Comparison of ENCODE assay signal across 16 cellular contexts in genomic region chr13:33181264-33181663, GRCh38.
A peak's percentile ranks its signal among the peaks of the same experiment; 100 is the strongest.
DNase-seq lines count a peak whose midpoint lies in the region; ATAC-seq, FAIRE-seq and TF ChIP-seq lines count a peak whose summit lies in the region.
"Had no signal": no experiment of that assay in that cellular context is flagged by ENCODE, and none has a peak within 500 bp of the region (broad histone marks: within the 10 kb centered on the region; RNA-seq: fewer than 3 reads in every experiment).

No MANE protein-coding gene starts in this region.

- H3K36me3 Mint-ChIP-seq in type B pancreatic cell: peaks cover 12% of the 10 kb centered on the region
- H3K36me3 Mint-ChIP-seq: CD4-positive, alpha-beta memory T cell; IgD-negative memory B cell had no signal

- intact Hi-C loops in kidney (cut with DNase I): no loop called here
- intact Hi-C loops in ascending aorta (cut with DNase I): no loop called here

- peak overlapping the region; percentile 16 for H3K27ac Mint-ChIP-seq in type B pancreatic cell
- H3K27ac Mint-ChIP-seq: CD4-positive, alpha-beta memory T cell; IgD-negative memory B cell had no signal

- no peaks in the 10 kb centered on the region for H3K27me3 ChIP-seq in ascending aorta
- H3K27me3 ChIP-seq: BE2C had no signal

- DNase-seq in SK-N-MC (ENCODE audit: low read depth, low spot score): no peak
- no peak for DNase-seq in kidney
- no peak for DNase-seq in type B pancreatic cell (ENCODE audit: extremely low spot score, unreplicated experiment)
- DNase-seq in stimulated activated CD4-positive, alpha-beta T cell treated with anti-CD3 and anti-CD28 coated beads, Interleukin-2, amount 100 ng/mL, for 24 hours: no peak
- DNase-seq in ascending aorta (ENCODE audit: low spot score in 2 of 2): no peak
- DNase-seq: BE2C; CD4-positive, alpha-beta memory T cell; DMS79; GOT3; H9 had no signal

- H3K9me3 ChIP-seq in SK-N-MC (ENCODE audit: low read depth, low read length): no peaks in the 10 kb centered on the region
- no peaks in the 10 kb centered on the region for H3K9me3 ChIP-seq in kidney (ENCODE audit: control insufficient read depth in 1 of 2, low read length in 2 of 2)
- H3K9me3 ChIP-seq in ascending aorta: no peaks in the 10 kb centered on the region
- H3K9me3 ChIP-seq: BE2C had no signal

- no peak overlapping the region for H3K9ac ChIP-seq in SK-N-MC (ENCODE audit: insufficient read length)
- peak overlapping the region in 1 of 2 donors; percentile 3 for H3K9ac ChIP-seq in kidney (ENCODE audit: low read length in 2 of 2)

- FAIRE-seq in kidney (lab: Jason Lieb, UNC): no peak
- FAIRE-seq: A204.1, GM12891 had no signal

- H3K27ac ChIP-seq in 22Rv1 (peak overlapping the region; percentile 9; the same call in 1 of the 2 replicates), SK-N-MC (peak overlapping the region; percentile 99; the same call in 1 of the 2 replicates), kidney (ENCODE audit: low read depth in 2 of 2, low read length in 2 of 2) (peak overlapping the region in 1 of 2 donors; percentile 52), ascending aorta (no peak overlapping the region)
- H3K27ac ChIP-seq: C4-2B had no signal

- H3K4me3 ChIP-seq in SK-N-MC (no peak overlapping the region), kidney (ENCODE audit: low read length in 2 of 2) (peak overlapping the region; percentile 25 to 46), ascending aorta (no peak overlapping the region)

- H3K4me1 Mint-ChIP-seq in type B pancreatic cell (ENCODE audit: unreplicated experiment): peaks cover 33% of the 10 kb centered on the region
- H3K4me1 Mint-ChIP-seq: CD4-positive, alpha-beta memory T cell; IgD-negative memory B cell had no signal

- H3K4me1 ChIP-seq in kidney (ENCODE audit: control insufficient read depth in 1 of 2, insufficient read depth in 1 of 2, low read depth in 1 of 2, low read length in 2 of 2): peaks cover 32 to 43% of the 10 kb centered on the region in 2 donors
- peaks cover 0 to 24% of the 10 kb centered on the region in 2 donors for H3K4me1 ChIP-seq in ascending aorta

- no peak overlapping the region for H3K4me3 Mint-ChIP-seq in type B pancreatic cell
- H3K4me3 Mint-ChIP-seq: CD4-positive, alpha-beta memory T cell had no signal

- no peak for ATAC-seq in GM21360 (IDR thresholded peaks at IDR 0.05; ENCODE audit: unreplicated experiment)

- peaks cover 5% of the 10 kb centered on the region for H3K9me3 Mint-ChIP-seq in type B pancreatic cell
- H3K9me3 Mint-ChIP-seq: CD4-positive, alpha-beta memory T cell; H9; IgD-negative memory B cell had no signal

- H3K36me3 ChIP-seq in SK-N-MC (ENCODE audit: insufficient read depth, low read length): no peaks in the 10 kb centered on the region
- H3K36me3 ChIP-seq in kidney (ENCODE audit: control insufficient read depth in 1 of 2, insufficient read depth in 2 of 2, low read length in 2 of 2): no peaks in the 10 kb centered on the region
- no peaks in the 10 kb centered on the region for H3K36me3 ChIP-seq in ascending aorta
- H3K36me3 ChIP-seq: BE2C had no signal

- no peaks in the 10 kb centered on the region for H3K27me3 Mint-ChIP-seq in type B pancreatic cell

- TF ChIP-seq CTCF in 22Rv1 (IDR thresholded peaks at IDR 0.05): no peak
- no peak for TF ChIP-seq CTCF in kidney (IDR thresholded peaks at IDR 0.05; ENCODE audit: borderline replicate concordance, extremely low read depth, insufficient read depth)
- TF ChIP-seq CTCF in type B pancreatic cell (conservative IDR thresholded peaks at IDR 0.05): no peak
- no peak for TF ChIP-seq CTCF in ascending aorta (IDR thresholded peaks at IDR 0.05)

Comparison
In these comparisons a context has a peak if more than half of its experiments do, and no peak if none do; other contexts are left out.
1. H3K27ac ChIP-seq: peak in 22Rv1 (single experiment) and SK-N-MC (single experiment); none in ascending aorta (0 of 2).
2. H3K4me3 ChIP-seq: peak in kidney (2 of 2); none in SK-N-MC (single experiment) and ascending aorta (0 of 2).